ENCODE assay signal across 21 cellular contexts in the genomic region with DNA sequence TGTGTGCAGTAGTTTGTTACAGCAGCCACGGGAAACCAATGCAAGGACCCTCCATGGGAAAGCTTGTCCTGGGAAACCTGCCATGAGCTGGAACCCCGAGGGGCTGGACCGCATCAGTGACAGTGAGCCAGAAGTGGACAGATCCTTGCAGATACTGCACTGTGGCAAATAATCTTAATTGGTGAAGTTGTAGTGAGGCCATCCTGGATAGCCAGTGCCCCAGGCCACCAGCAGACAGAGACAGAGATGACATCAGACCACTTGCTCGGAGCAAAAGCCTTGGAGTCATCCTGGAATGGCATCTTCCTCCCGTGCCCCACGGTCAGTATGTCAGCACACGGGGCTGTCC. TPM values are rescaled to one million over a fixed set of nuclear protein-coding genes. Genes with fewer than 3 reads are reported as not detected.
DNase-seq lines count a peak whose midpoint lies in the region; ATAC-seq and TF ChIP-seq lines count a peak whose summit lies in the region.
"Had no signal": no experiment of that assay in that cellular context is flagged by ENCODE, and none has a peak within 500 bp of the region (broad histone marks: within the 10 kb centered on the region; RNA-seq: fewer than 3 reads in every experiment).

No MANE protein-coding gene starts in this region.

- H3K4me3 ChIP-seq in left ventricle myocardium inferior (no peak overlapping the region), spleen (no peak overlapping the region)
- H3K4me3 ChIP-seq: BLaER1, GM23248, MG63, SK-N-MC had no signal

- H3K9me3 Mint-ChIP-seq in H9 (no peaks in the 10 kb centered on the region), chondrocyte (ENCODE audit: low read depth) (no peaks in the 10 kb centered on the region)
- H3K9me3 Mint-ChIP-seq: CD8-positive, alpha-beta T cell had no signal

- H3K36me3 Mint-ChIP-seq in H9 (ENCODE audit: insufficient read depth in 1 of 3, low read depth in 3 of 3) (no peaks in the 10 kb centered on the region), chondrocyte (ENCODE audit: low read depth) (no peaks in the 10 kb centered on the region)
- H3K36me3 Mint-ChIP-seq: CD8-positive, alpha-beta T cell had no signal

- H3K27ac Mint-ChIP-seq in H9 (no peak overlapping the region; a peak in 1 of 7 replicates), chondrocyte (ENCODE audit: unreplicated experiment) (no peak overlapping the region)
- H3K27ac Mint-ChIP-seq: CD8-positive, alpha-beta T cell had no signal

- no peak overlapping the region for H3K23ac ChIP-seq in H9 (ENCODE audit: insufficient read length, low read depth, low read length)

- ATAC-seq in Right ventricle myocardium superior (ENCODE audit: poor library complexity): no peak
- ATAC-seq in HG03159 (IDR thresholded peaks at IDR 0.05; ENCODE audit: unreplicated experiment): no peak
- no peak for ATAC-seq in HG03095 (IDR thresholded peaks at IDR 0.05; ENCODE audit: unreplicated experiment)
- ATAC-seq: CD8-positive, alpha-beta T cell had no signal

- intact Hi-C loops in left ventricle myocardium inferior (cut with micrococcal nuclease): no loop called here
- intact Hi-C loops in Right ventricle myocardium superior (cut with DNase I): no loop called here
- intact Hi-C loops in spleen (cut with DNase I; ENCODE audit: low total_unique reads): no loop called here

- in situ Hi-C loops in KBM-7 (cut with MboI; ENCODE audit: low pct_unique_long_range_greater_than_20kb, low sequenced_read_pairs): no loop called here

- H3K9me3 ChIP-seq in left ventricle myocardium inferior (replicated peaks) (no peaks in the 10 kb centered on the region), H9 (ENCODE audit: control insufficient read depth, low read depth, low read length) (no peaks in the 10 kb centered on the region), spleen (no peaks in the 10 kb centered on the region)
- H3K9me3 ChIP-seq: BLaER1, MG63 had no signal

- no peak overlapping the region for H4K5ac ChIP-seq in H9 (ENCODE audit: insufficient read length, low read depth, low read length)

- H3K79me2 ChIP-seq in H9 (ENCODE audit: insufficient read depth, low read length): no peaks in the 10 kb centered on the region

- H3K18ac ChIP-seq in H9 (ENCODE audit: insufficient read length, low read depth, low read length): no peak overlapping the region

- H3K4me1 Mint-ChIP-seq in H9 (peaks cover 11 to 27% of the 10 kb centered on the region in 2 experiments), chondrocyte (ENCODE audit: low read depth) (peaks cover 39% of the 10 kb centered on the region)

- peaks cover 13% of the 10 kb centered on the region for H3K27me3 ChIP-seq in left ventricle myocardium inferior (ENCODE audit: low read depth)
- H3K27me3 ChIP-seq in H9 (ENCODE audit: insufficient read depth, low read length): no peaks in the 10 kb centered on the region
- H3K27me3 ChIP-seq in spleen (replicated peaks in 1 of 7): peaks cover 0 to 28% (median 0%) of the 10 kb centered on the region in 7 donors
- H3K27me3 ChIP-seq: BLaER1, MG63 had no signal

- no peak overlapping the region for H2BK120ac ChIP-seq in H9 (ENCODE audit: low read depth, low read length, poor library complexity, severe bottlenecking)

- H3K14ac ChIP-seq in H9 (ENCODE audit: insufficient read depth, low read length): no peak overlapping the region

- H2BK12ac ChIP-seq in H9 (ENCODE audit: insufficient read length, low read depth, low read length): no peak overlapping the region

- no peaks in the 10 kb centered on the region for H3K23me2 ChIP-seq in H9 (ENCODE audit: insufficient read length, low read depth, low read length, poor library complexity, severe bottlenecking)

- H3K27me3 Mint-ChIP-seq in H9 (ENCODE audit: low read depth): peaks cover 13% of the 10 kb centered on the region
- H3K27me3 Mint-ChIP-seq in chondrocyte (ENCODE audit: low read depth): peaks cover 49% of the 10 kb centered on the region

- no peak overlapping the region for H4K8ac ChIP-seq in H9 (replicated peaks; ENCODE audit: insufficient read length, low read depth, low read length)

- no peak overlapping the region for H3K4me2 ChIP-seq in H9 (ENCODE audit: insufficient read depth, insufficient read length, low read length)
- H3K4me2 ChIP-seq: BLaER1 had no signal

- no peak for TF ChIP-seq CTCF in left ventricle myocardium inferior (IDR thresholded peaks at IDR 0.05; ENCODE audit: borderline replicate concordance)
- peak; percentile 7; the same call in 1 of the 3 replicates for TF ChIP-seq CTCF in H9 (conservative IDR thresholded peaks at IDR 0.05)
- peak; percentile 39 for TF ChIP-seq CTCF in chondrocyte (IDR thresholded peaks at IDR 0.05)
- peak in 2 of 11 experiments; percentile 1 to 7 for TF ChIP-seq CTCF in spleen (IDR thresholded peaks at IDR 0.05 in 8 of 11, conservative IDR thresholded peaks at IDR 0.05 in 3 of 11)

- no peak overlapping the region for H2BK20ac ChIP-seq in H9 (ENCODE audit: low read depth, low read length, poor library complexity, severe bottlenecking)

- no peaks in the 10 kb centered on the region for H4K20me1 ChIP-seq in H9 (ENCODE audit: control insufficient read depth, insufficient read depth, insufficient read length)
- H4K20me1 ChIP-seq: BLaER1 had no signal

- no peaks in the 10 kb centered on the region for H3K79me1 ChIP-seq in H9 (ENCODE audit: insufficient read depth, low read depth, low read length, poor library complexity, severe bottlenecking)

- H3K4me1 ChIP-seq in left ventricle myocardium inferior (peaks cover 17% of the 10 kb centered on the region), H9 (ENCODE audit: insufficient read depth, low read length) (no peaks in the 10 kb centered on the region), spleen (peaks cover 4 to 19% (median 13%) of the 10 kb centered on the region in 6 donors)

- no peak for DNase-seq in left ventricle myocardium inferior
- DNase-seq in Right ventricle myocardium superior: no peak
- no peak for DNase-seq in H9
- peak; percentile 14 for DNase-seq in chondrocyte (ENCODE audit: low spot score)
- DNase-seq in spleen: peak; percentile 36
- no peak for DNase-seq in KBM-7
- DNase-seq: CD8-positive, alpha-beta T cell; DMS153; NCI-H1417; NCI-H187; NCI-H446; NCI-H526; OCI-M1; SHP77 had no signal

- H2BK5ac ChIP-seq in H9 (ENCODE audit: insufficient read length, low read length): no peak overlapping the region

- no peak for TF ChIP-seq POLR2A in spleen (IDR thresholded peaks at IDR 0.05)

- no CpG with 5 or more reads among the region's 7 CpGs for WGBS in H9 (ENCODE audit: extremely low coverage, insufficient read length, low lambda C conversion rate)
- 61 to 78% (median 73%) methylated on average over 7 of the region's 7 CpGs for WGBS in spleen, 5 donors

- H3T11ph ChIP-seq in H9 (ENCODE audit: low read length): no peak overlapping the region

- no peak overlapping the region for H2AK5ac ChIP-seq in H9 (ENCODE audit: insufficient read length, low read length)

- H3K4me3 Mint-ChIP-seq in H9 (no peak overlapping the region), chondrocyte (ENCODE audit: unreplicated experiment) (no peak overlapping the region)
- H3K4me3 Mint-ChIP-seq: CD8-positive, alpha-beta T cell had no signal

- peak overlapping the region; percentile 83 for H3K27ac ChIP-seq in left ventricle myocardium inferior (replicated peaks)
- no peak overlapping the region for H3K27ac ChIP-seq in H9 (ENCODE audit: insufficient read length, low read depth, low read length)
- no peak overlapping the region for H3K27ac ChIP-seq in spleen
- H3K27ac ChIP-seq: BLaER1, GM23248, SK-N-MC had no signal

- H3K9ac ChIP-seq in H9 (ENCODE audit: extremely low read depth, insufficient read length, low read length): no peak overlapping the region
- H3K9ac ChIP-seq: BLaER1, GM23248 had no signal

- no peak overlapping the region for H3K56ac ChIP-seq in H9 (ENCODE audit: insufficient read length, low read depth, low read length)

- no peak overlapping the region for H2AFZ ChIP-seq in H9 (ENCODE audit: low read length)
- H2AFZ ChIP-seq: GM23248 had no signal

- H3K36me3 ChIP-seq in left ventricle myocardium inferior: no peaks in the 10 kb centered on the region
- no peaks in the 10 kb centered on the region for H3K36me3 ChIP-seq in spleen
- H3K36me3 ChIP-seq: BLaER1, MG63 had no signal

- no peak overlapping the region for H3K4ac ChIP-seq in H9 (ENCODE audit: low read depth, low read length)

- H2BK15ac ChIP-seq in H9 (ENCODE audit: low read depth, low read length): no peak overlapping the region

- H4K91ac ChIP-seq in H9 (ENCODE audit: insufficient read length, low read depth, low read length): no peak overlapping the region

RNA-seq across cellular contexts. Expression of a gene that starts 35.2 kb away (rescaled TPM):
- total RNA-seq in left ventricle myocardium inferior (1.2 TPM), Right ventricle myocardium superior (1.2 TPM), H9 (2021) (0.57 and 0.72 TPM in 2 replicates), chondrocyte (9.4 to 21.7 TPM (median 10.9 TPM) in 3 replicates), spleen (1 to 10 TPM in 1 of 7 donors, under 1 TPM in 6; 0.33 to 1.6 (median 0.61) TPM)
- under 1 TPM; 0.35 to 0.96 (median 0.52) TPM for polyA plus RNA-seq in spleen
- total RNA-seq: CD8-positive, alpha-beta T cell; G401 had no signal

Comparison
In these comparisons a context has a peak if more than half of its experiments do, and no peak if none do; other contexts are left out.
1. DNase-seq: peak in chondrocyte (single experiment) and spleen (single experiment); none in left ventricle myocardium inferior (single experiment), Right ventricle myocardium superior (single experiment), H9 (single experiment) and KBM-7 (single experiment).